In the genomic region with DNA sequence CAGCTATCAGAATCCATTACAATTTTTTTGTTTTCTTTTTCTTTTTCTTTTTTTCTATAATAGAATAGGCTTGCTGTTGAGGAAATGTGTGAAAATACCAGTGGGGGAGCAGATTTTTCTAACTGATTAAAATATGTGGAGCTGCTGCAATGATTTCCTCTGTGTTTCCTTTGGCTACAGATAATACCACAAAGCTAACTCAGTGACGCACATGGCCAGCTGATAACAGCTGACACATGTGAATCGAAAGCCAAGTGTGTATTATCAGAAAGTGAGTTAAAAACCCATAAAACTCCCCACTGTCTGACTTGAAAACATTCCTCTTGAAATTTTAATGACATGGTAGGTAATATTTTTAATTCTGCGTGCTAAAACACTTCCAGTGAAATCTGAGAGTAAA, we compare ENCODE assay signal across 8 cellular contexts.
DNase-seq lines count a peak whose midpoint lies in the region; ATAC-seq, FAIRE-seq and TF ChIP-seq lines count a peak whose summit lies in the region.

No MANE protein-coding gene starts in this region.

- no peak for TF ChIP-seq POLR2A in body of pancreas (IDR thresholded peaks at IDR 0.05)

- H3K36me3 Mint-ChIP-seq in activated naive CD4-positive, alpha-beta T cell treated with anti-CD3 and anti-CD28 coated beads, Interleukin-2, amount 50 U/mL, for 72 hours: peaks cover under 1 to 16% of the 10 kb centered on the region in 2 donors
- H3K36me3 Mint-ChIP-seq in CD14-positive monocyte: no peaks in the 10 kb centered on the region

- DNase-seq in activated naive CD4-positive, alpha-beta T cell treated with anti-CD3 and anti-CD28 coated beads, Interleukin-2, amount 50 U/mL, for 72 hours (ENCODE audit: low spot score in 2 of 2): peak in 1 of 2 donors; percentile 15
- DNase-seq in activated naive CD4-positive, alpha-beta T cell treated with Interleukin-2 at 50 U/mL for 16 hours: no peak
- DNase-seq in HTR-8/SVneo (ENCODE audit: insufficient read length, low spot score) (peak; percentile 34), body of pancreas (peak; percentile 26 to 70 (median 42)), pons (ENCODE audit: low spot score) (peak; percentile 7), T-helper 9 cell (no peak), CD14-positive monocyte (ENCODE audit: low spot score) (no peak)

- peaks cover 5% of the 10 kb centered on the region for H3K4me1 Mint-ChIP-seq in CD14-positive monocyte

- no peak for TF ChIP-seq CTCF in body of pancreas (IDR thresholded peaks at IDR 0.05)
- TF ChIP-seq CTCF in CD14-positive monocyte (IDR thresholded peaks at IDR 0.05): no peak

- ATAC-seq in activated naive CD4-positive, alpha-beta T cell treated with anti-CD3 and anti-CD28 coated beads, Interleukin-2, amount 50 U/mL, for 72 hours: peak; percentile 74 to 75
- peak; percentile 82 for ATAC-seq in body of pancreas
- ATAC-seq in HG03045 (IDR thresholded peaks at IDR 0.05; ENCODE audit: unreplicated experiment): no peak

- H3K4me1 ChIP-seq in body of pancreas: peaks cover 20% of the 10 kb centered on the region

- intact Hi-C loops in body of pancreas (cut with DNase I) (no loop called here), CD14-positive monocyte (cut with micrococcal nuclease) (no loop called here)

- no peaks in the 10 kb centered on the region for H3K27me3 ChIP-seq in body of pancreas

- H3K36me3 ChIP-seq in body of pancreas (replicated peaks in 1 of 2; ENCODE audit: insufficient read depth in 1 of 2, low read depth in 2 of 2): no peaks in the 10 kb centered on the region

- H3K27ac Mint-ChIP-seq in activated naive CD4-positive, alpha-beta T cell treated with anti-CD3 and anti-CD28 coated beads, Interleukin-2, amount 50 U/mL, for 72 hours: peak overlapping the region in 1 of 2 donors; percentile 24
- H3K27ac Mint-ChIP-seq in CD14-positive monocyte: no peak overlapping the region

- peaks cover 0 to 13% of the 10 kb centered on the region in 2 donors for H3K9me3 Mint-ChIP-seq in activated naive CD4-positive, alpha-beta T cell treated with anti-CD3 and anti-CD28 coated beads, Interleukin-2, amount 50 U/mL, for 72 hours
- no peaks in the 10 kb centered on the region for H3K9me3 Mint-ChIP-seq in CD14-positive monocyte

- peak overlapping the region in 1 of 4 donors; percentile 48 for H3K27ac ChIP-seq in body of pancreas

- H3K9me3 ChIP-seq in body of pancreas: no peaks in the 10 kb centered on the region

- 6% methylated on average over 3 of the region's 3 CpGs for WGBS in body of pancreas, 2 donors

- no peak overlapping the region for H3K4me3 ChIP-seq in body of pancreas

- no peak for FAIRE-seq in HTR-8/SVneo (lab: Jason Lieb, UNC)

- no peak overlapping the region for H3K4me3 Mint-ChIP-seq in CD14-positive monocyte

- peaks cover 0 to 6% (median 2%) of the 10 kb centered on the region in 3 donors for H3K27me3 Mint-ChIP-seq in CD14-positive monocyte (ENCODE audit: low read depth in 3 of 3)

Comparison
In these comparisons a context has a peak if more than half of its experiments do, and no peak if none do; other contexts are left out.
1. DNase-seq: peak in HTR-8/SVneo (single experiment), body of pancreas (4 of 4) and pons (single experiment); none in activated naive CD4-positive, alpha-beta T cell treated with Interleukin-2 at 50 U/mL for 16 hours (single experiment), T-helper 9 cell (single experiment) and CD14-positive monocyte (single experiment).